In the genomic region with DNA sequence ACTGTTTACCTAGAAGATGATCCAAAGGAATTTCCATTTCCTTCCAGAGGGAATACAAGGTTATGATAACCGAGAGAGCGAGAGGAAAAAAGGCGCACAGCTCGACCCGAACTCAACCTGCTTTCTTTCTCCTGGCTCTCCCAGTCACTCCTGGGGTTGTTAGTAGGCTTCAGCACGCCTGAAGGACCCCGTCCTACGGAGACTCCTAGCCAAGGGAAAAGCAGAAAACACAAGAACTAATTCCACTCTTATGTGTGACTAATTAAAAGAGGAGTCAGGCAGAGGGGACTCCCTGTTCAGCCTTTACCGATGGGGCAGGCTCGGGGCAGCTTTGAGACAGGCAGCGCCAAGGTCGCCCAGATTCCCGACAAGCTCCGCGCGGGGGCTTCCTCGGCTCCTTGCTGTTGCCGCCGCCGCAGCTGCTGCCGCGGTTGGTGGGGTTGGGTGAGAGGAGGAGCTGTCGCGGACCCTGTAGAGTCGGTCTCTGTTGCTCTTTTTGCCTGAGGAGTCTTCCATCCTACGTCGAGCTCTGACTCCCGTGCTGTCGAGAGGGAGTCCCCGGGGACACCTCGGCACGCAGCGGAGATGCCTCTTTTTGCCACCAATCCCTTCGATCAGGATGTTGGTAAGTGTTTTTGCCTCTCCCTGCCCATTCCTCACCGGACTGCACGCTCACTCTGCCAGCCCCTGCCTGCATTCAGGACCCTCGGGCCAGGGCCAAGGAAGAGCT, we compare ENCODE assay signal across 8 cellular contexts. TPM values are rescaled to one million over a fixed set of nuclear protein-coding genes. Genes with fewer than 3 reads are reported as not detected.
A peak's percentile ranks its signal among the peaks of the same experiment; 100 is the strongest.
DNase-seq lines count a peak whose midpoint lies in the region; TF ChIP-seq lines count a peak whose summit lies in the region.

TSS of gene STAM (plus strand) at position 397 of the 730 bp plus-strand sequence. CDS start at position 586, 189 bp downstream.

- no peak for TF ChIP-seq CTCF in HFF-Myc (IDR thresholded peaks at IDR 0.05; ENCODE audit: low read depth, low read length, missing control alignments)

- H3K27ac ChIP-seq in SJSA1 (peak within 1 kb of the TSS; percentile 99), subcutaneous abdominal adipose tissue (ENCODE audit: low read depth, low read length) (peak within 1 kb of the TSS; percentile 100)

- H3K27me3 ChIP-seq in SJSA1 (replicated peaks), result no peaks in the 10 kb centered on the region
- no peaks in the 10 kb centered on the region for H3K27me3 ChIP-seq in neuron (ENCODE audit: insufficient read depth, low read length)
- no peaks in the 10 kb centered on the region for H3K27me3 ChIP-seq in subcutaneous abdominal adipose tissue (ENCODE audit: control insufficient read depth in 5 of 5, insufficient read depth in 4 of 5, low read length in 5 of 5)

- H3K4me3 ChIP-seq in HFF-Myc (replicated peaks; ENCODE audit: low read depth, low read length), result peak within 1 kb of the TSS; percentile 87
- peak within 1 kb of the TSS; percentile 64 for H3K4me3 ChIP-seq in SJSA1
- peak within 1 kb of the TSS; percentile 83 for H3K4me3 ChIP-seq in neuron (ENCODE audit: low read length)
- H3K4me3 ChIP-seq in subcutaneous abdominal adipose tissue (ENCODE audit: low read depth in 1 of 5, low read length in 5 of 5), result peak within 1 kb of the TSS; percentile 84 to 99 (median 94)

- no peaks in the 10 kb centered on the region for H3K9me3 ChIP-seq in SJSA1 (replicated peaks)
- peaks cover 2% of the 10 kb centered on the region for H3K9me3 ChIP-seq in neuron (ENCODE audit: low read length)
- H3K9me3 ChIP-seq in subcutaneous abdominal adipose tissue (ENCODE audit: control insufficient read depth in 5 of 5, low read length in 5 of 5), result peaks cover 0 to 7% (median 3%) of the 10 kb centered on the region in 5 donors

- peaks cover 22% of the 10 kb centered on the region for H3K4me1 ChIP-seq in SJSA1 (replicated peaks)
- H3K4me1 ChIP-seq in neuron (ENCODE audit: insufficient read depth, low read length), result peaks cover 21% of the 10 kb centered on the region
- H3K4me1 ChIP-seq in subcutaneous abdominal adipose tissue (ENCODE audit: control insufficient read depth in 5 of 5, insufficient read depth in 5 of 5, low read length in 5 of 5), result peaks cover 2 to 42% (median 40%) of the 10 kb centered on the region in 5 donors

- H3K36me3 ChIP-seq in SJSA1, result peaks cover 27% of the 10 kb centered on the region
- no peaks in the 10 kb centered on the region for H3K36me3 ChIP-seq in neuron (ENCODE audit: insufficient read depth, low read length)
- no peaks in the 10 kb centered on the region for H3K36me3 ChIP-seq in subcutaneous abdominal adipose tissue (ENCODE audit: control insufficient read depth in 5 of 5, insufficient read depth in 5 of 5, low read length in 5 of 5)

- peak within 1 kb of the TSS; percentile 51 for H2AFZ ChIP-seq in neuron (ENCODE audit: low read depth, low read length)

- peak within 1 kb of the TSS; percentile 89 to 100 (median 99) for H3K9ac ChIP-seq in subcutaneous abdominal adipose tissue (ENCODE audit: low read length in 5 of 5)

- DNase-seq in GM04503 (ENCODE audit: low read depth), result peak; percentile 74
- DNase-seq in HFF-Myc (ENCODE audit: extremely low read depth, low read depth), result peak; percentile 77
- DNase-seq in MV-4-11 (lab: John Stamatoyannopoulos, UW), result peak; percentile 90
- DNase-seq in SJSA1 (ENCODE audit: low read depth in 1 of 2, low spot score in 2 of 2), result peak; percentile 94 to 100
- peak; percentile 81 to 97 (median 91) for DNase-seq in activated naive CD4-positive, alpha-beta T cell (lab: John Stamatoyannopoulos, UW)
- peak; percentile 91 for DNase-seq in foreskin melanocyte

RNA-seq across cellular contexts. Expression of gene STAM, which starts in this region (rescaled TPM):
- 20.0 and 33.8 TPM in 2 replicates for total RNA-seq in SJSA1 (2014; rRNA removed; shearing (Covaris generic))

Comparison
In these comparisons a context has a peak if more than half of its experiments do, and no peak if none do; other contexts are left out.
1. Peak in every context shown above with its lines: DNase-seq, H3K4me3 ChIP-seq and H3K27ac ChIP-seq.